In genomic region chr19:11160119-11160768, GRCh38 we compare ENCODE assay signal across 1 cellular context.
TF ChIP-seq lines count a peak whose summit lies in the region.

No MANE protein-coding gene starts in this region.

TF ChIP-seq in IMR-90, 13 proteins besides CTCF, POLR2A, EP300 and RAD21:
- TF ChIP-seq USF2 (IDR thresholded peaks at IDR 0.05; ENCODE audit: low read depth, low read length) (peak; percentile 39), SMC3 (IDR thresholded peaks at IDR 0.05; ENCODE audit: low read depth, low read length) (no peak)
